Comparison of ENCODE assay signal across 1 cellular context in the genomic region with DNA sequence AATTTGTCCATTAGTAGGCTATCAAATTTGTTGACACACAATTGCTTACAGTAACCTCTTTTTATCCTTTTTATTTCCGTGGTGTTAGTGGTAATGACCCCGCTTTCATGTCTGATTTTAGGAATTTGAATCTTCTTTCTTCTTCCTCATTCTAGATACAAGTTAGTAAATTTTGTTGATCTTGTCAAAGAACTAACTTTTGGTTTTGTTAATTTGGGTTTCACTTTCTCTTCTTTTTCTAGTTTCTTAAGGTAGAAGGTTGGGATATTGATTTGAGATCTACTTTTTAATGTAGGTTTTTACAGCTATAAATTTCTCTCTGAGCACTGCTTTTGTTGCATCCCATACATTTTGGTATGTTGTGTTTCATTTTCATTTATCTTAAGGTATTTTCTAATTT.
TF ChIP-seq lines count a peak whose summit lies in the region.

No MANE protein-coding gene starts in this region.

TF ChIP-seq in GM23338, 12 proteins besides CTCF, POLR2A, EP300 and RAD21:
- TF ChIP-seq ETS1 (IDR thresholded peaks at IDR 0.05) (no peak), ZNF331 (CRISPR knock-in tag; IDR thresholded peaks at IDR 0.05; ENCODE audit: low read depth) (no peak), JUNB (IDR thresholded peaks at IDR 0.05; ENCODE audit: unreplicated experiment) (no peak), STAT1 (IDR thresholded peaks at IDR 0.05; ENCODE audit: unreplicated experiment) (no peak), CREB1 (CRISPR knock-in tag; IDR thresholded peaks at IDR 0.05; ENCODE audit: low read depth) (no peak), EZH2 (IDR thresholded peaks at IDR 0.05; ENCODE audit: low read depth, unreplicated experiment) (no peak), ZNF114 (CRISPR knock-in tag; IDR thresholded peaks at IDR 0.05) (no peak), POLR2AphosphoS5 (IDR thresholded peaks at IDR 0.05; ENCODE audit: low read depth) (no peak), EZH2phosphoT487 (IDR thresholded peaks at IDR 0.05; ENCODE audit: unreplicated experiment) (no peak), NANOG (IDR thresholded peaks at IDR 0.05; ENCODE audit: borderline replicate concordance) (no peak)
- TF ChIP-seq, protein P1, sequence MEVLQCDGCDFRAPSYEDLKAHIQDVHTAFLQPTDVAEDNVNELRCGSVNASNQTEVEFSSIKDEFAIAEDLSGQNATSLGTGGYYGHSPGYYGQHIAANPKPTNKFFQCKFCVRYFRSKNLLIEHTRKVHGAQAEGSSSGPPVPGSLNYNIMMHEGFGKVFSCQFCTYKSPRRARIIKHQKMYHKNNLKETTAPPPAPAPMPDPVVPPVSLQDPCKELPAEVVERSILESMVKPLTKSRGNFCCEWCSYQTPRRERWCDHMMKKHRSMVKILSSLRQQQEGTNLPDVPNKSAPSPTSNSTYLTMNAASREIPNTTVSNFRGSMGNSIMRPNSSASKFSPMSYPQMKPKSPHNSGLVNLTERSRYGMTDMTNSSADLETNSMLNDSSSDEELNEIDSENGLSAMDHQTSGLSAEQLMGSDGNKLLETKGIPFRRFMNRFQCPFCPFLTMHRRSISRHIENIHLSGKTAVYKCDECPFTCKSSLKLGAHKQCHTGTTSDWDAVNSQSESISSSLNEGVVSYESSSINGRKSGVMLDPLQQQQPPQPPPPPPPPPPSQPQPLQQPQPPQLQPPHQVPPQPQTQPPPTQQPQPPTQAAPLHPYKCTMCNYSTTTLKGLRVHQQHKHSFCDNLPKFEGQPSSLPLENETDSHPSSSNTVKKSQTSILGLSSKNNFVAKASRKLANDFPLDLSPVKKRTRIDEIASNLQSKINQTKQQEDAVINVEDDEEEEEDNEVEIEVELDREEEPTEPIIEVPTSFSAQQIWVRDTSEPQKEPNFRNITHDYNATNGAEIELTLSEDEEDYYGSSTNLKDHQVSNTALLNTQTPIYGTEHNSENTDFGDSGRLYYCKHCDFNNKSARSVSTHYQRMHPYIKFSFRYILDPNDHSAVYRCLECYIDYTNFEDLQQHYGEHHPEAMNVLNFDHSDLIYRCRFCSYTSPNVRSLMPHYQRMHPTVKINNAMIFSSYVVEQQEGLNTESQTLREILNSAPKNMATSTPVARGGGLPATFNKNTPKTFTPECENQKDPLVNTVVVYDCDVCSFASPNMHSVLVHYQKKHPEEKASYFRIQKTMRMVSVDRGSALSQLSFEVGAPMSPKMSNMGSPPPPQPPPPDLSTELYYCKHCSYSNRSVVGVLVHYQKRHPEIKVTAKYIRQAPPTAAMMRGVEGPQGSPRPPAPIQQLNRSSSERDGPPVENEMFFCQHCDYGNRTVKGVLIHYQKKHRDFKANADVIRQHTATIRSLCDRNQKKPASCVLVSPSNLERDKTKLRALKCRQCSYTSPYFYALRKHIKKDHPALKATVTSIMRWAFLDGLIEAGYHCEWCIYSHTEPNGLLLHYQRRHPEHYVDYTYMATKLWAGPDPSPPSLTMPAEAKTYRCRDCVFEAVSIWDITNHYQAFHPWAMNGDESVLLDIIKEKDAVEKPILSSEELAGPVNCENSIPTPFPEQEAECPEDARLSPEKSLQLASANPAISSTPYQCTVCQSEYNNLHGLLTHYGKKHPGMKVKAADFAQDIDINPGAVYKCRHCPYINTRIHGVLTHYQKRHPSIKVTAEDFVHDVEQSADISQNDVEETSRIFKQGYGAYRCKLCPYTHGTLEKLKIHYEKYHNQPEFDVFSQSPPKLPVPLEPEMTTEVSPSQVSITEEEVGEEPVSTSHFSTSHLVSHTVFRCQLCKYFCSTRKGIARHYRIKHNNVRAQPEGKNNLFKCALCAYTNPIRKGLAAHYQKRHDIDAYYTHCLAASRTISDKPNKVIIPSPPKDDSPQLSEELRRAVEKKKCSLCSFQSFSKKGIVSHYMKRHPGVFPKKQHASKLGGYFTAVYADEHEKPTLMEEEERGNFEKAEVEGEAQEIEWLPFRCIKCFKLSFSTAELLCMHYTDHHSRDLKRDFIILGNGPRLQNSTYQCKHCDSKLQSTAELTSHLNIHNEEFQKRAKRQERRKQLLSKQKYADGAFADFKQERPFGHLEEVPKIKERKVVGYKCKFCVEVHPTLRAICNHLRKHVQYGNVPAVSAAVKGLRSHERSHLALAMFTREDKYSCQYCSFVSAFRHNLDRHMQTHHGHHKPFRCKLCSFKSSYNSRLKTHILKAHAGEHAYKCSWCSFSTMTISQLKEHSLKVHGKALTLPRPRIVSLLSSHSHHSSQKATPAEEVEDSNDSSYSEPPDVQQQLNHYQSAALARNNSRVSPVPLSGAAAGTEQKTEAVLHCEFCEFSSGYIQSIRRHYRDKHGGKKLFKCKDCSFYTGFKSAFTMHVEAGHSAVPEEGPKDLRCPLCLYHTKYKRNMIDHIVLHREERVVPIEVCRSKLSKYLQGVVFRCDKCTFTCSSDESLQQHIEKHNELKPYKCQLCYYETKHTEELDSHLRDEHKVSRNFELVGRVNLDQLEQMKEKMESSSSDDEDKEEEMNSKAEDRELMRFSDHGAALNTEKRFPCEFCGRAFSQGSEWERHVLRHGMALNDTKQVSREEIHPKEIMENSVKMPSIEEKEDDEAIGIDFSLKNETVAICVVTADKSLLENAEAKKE (CRISPR knock-in tag; IDR thresholded peaks at IDR 0.05) = no peak
- TF ChIP-seq, protein P2, sequence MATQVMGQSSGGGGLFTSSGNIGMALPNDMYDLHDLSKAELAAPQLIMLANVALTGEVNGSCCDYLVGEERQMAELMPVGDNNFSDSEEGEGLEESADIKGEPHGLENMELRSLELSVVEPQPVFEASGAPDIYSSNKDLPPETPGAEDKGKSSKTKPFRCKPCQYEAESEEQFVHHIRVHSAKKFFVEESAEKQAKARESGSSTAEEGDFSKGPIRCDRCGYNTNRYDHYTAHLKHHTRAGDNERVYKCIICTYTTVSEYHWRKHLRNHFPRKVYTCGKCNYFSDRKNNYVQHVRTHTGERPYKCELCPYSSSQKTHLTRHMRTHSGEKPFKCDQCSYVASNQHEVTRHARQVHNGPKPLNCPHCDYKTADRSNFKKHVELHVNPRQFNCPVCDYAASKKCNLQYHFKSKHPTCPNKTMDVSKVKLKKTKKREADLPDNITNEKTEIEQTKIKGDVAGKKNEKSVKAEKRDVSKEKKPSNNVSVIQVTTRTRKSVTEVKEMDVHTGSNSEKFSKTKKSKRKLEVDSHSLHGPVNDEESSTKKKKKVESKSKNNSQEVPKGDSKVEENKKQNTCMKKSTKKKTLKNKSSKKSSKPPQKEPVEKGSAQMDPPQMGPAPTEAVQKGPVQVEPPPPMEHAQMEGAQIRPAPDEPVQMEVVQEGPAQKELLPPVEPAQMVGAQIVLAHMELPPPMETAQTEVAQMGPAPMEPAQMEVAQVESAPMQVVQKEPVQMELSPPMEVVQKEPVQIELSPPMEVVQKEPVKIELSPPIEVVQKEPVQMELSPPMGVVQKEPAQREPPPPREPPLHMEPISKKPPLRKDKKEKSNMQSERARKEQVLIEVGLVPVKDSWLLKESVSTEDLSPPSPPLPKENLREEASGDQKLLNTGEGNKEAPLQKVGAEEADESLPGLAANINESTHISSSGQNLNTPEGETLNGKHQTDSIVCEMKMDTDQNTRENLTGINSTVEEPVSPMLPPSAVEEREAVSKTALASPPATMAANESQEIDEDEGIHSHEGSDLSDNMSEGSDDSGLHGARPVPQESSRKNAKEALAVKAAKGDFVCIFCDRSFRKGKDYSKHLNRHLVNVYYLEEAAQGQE (IDR thresholded peaks at IDR 0.05; ENCODE audit: unreplicated experiment) = no peak
TF ChIP-seq in GM23338: peak in this region for 0.
